In the genomic region with DNA sequence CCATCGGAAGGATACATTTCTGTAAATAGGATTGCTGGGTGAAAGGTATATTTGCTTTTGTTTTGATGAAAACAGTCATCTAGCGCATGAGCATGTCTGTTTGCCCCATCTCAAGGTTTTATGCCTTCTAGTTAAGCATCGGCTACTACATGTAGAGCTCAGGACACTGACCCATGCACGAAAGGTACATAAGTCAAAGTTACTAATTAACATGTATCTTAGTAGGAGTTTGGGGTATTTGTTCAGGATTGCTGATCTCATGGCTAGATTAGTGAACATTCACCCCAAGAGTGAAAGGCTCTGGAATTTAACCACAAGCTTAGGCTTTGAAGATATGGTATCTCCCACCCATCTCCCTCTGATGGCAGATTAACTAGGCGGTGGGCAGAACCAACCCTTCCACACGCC, we compare ENCODE assay signal across 1 cellular context.
TF ChIP-seq lines count a peak whose summit lies in the region.

No MANE protein-coding gene starts in this region.

TF ChIP-seq in HepG2, 621 proteins besides CTCF, POLR2A, EP300 and RAD21 (continued from another document and continues in another):
- TF ChIP-seq, protein P1, sequence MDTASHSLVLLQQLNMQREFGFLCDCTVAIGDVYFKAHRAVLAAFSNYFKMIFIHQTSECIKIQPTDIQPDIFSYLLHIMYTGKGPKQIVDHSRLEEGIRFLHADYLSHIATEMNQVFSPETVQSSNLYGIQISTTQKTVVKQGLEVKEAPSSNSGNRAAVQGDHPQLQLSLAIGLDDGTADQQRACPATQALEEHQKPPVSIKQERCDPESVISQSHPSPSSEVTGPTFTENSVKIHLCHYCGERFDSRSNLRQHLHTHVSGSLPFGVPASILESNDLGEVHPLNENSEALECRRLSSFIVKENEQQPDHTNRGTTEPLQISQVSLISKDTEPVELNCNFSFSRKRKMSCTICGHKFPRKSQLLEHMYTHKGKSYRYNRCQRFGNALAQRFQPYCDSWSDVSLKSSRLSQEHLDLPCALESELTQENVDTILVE (CRISPR knock-in tag; IDR thresholded peaks at IDR 0.05): peak; percentile 41; the same call in 1 of the 2 replicates
- TF ChIP-seq ZNF556 (CRISPR knock-in tag; IDR thresholded peaks at IDR 0.05; ENCODE audit: borderline replicate concordance): no peak
- TF ChIP-seq, protein P2, sequence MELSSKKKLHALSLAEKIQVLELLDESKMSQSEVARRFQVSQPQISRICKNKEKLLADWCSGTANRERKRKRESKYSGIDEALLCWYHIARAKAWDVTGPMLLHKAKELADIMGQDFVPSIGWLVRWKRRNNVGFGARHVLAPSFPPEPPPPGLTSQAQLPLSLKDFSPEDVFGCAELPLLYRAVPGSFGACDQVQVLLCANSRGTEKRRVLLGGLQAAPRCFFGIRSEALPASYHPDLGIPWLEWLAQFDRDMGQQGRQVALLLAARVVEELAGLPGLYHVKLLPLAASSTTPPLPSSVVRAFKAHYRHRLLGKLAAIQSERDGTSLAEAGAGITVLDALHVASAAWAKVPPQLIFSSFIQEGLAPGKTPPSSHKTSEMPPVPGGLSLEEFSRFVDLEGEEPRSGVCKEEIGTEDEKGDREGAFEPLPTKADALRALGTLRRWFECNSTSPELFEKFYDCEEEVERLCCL (CRISPR knock-in tag; IDR thresholded peaks at IDR 0.05; ENCODE audit: borderline replicate concordance): no peak
- TF ChIP-seq EEA1 (CRISPR knock-in tag; IDR thresholded peaks at IDR 0.05; ENCODE audit: borderline replicate concordance): no peak
- TF ChIP-seq KLF9 (CRISPR knock-in tag; IDR thresholded peaks at IDR 0.05; ENCODE audit: low read depth): no peak
- TF ChIP-seq, protein P3, sequence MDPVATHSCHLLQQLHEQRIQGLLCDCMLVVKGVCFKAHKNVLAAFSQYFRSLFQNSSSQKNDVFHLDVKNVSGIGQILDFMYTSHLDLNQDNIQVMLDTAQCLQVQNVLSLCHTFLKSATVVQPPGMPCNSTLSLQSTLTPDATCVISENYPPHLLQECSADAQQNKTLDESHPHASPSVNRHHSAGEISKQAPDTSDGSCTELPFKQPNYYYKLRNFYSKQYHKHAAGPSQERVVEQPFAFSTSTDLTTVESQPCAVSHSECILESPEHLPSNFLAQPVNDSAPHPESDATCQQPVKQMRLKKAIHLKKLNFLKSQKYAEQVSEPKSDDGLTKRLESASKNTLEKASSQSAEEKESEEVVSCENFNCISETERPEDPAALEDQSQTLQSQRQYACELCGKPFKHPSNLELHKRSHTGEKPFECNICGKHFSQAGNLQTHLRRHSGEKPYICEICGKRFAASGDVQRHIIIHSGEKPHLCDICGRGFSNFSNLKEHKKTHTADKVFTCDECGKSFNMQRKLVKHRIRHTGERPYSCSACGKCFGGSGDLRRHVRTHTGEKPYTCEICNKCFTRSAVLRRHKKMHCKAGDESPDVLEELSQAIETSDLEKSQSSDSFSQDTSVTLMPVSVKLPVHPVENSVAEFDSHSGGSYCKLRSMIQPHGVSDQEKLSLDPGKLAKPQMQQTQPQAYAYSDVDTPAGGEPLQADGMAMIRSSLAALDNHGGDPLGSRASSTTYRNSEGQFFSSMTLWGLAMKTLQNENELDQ (CRISPR knock-in tag; IDR thresholded peaks at IDR 0.05; ENCODE audit: borderline replicate concordance): no peak
- TF ChIP-seq RXRB (CRISPR knock-in tag; IDR thresholded peaks at IDR 0.05; ENCODE audit: borderline replicate concordance): peak; percentile 93
- TF ChIP-seq, protein P4, sequence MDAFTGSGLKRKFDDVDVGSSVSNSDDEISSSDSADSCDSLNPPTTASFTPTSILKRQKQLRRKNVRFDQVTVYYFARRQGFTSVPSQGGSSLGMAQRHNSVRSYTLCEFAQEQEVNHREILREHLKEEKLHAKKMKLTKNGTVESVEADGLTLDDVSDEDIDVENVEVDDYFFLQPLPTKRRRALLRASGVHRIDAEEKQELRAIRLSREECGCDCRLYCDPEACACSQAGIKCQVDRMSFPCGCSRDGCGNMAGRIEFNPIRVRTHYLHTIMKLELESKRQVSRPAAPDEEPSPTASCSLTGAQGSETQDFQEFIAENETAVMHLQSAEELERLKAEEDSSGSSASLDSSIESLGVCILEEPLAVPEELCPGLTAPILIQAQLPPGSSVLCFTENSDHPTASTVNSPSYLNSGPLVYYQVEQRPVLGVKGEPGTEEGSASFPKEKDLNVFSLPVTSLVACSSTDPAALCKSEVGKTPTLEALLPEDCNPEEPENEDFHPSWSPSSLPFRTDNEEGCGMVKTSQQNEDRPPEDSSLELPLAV (CRISPR knock-in tag; conservative IDR thresholded peaks at IDR 0.05; ENCODE audit: low read depth): no peak
- TF ChIP-seq, protein P5, sequence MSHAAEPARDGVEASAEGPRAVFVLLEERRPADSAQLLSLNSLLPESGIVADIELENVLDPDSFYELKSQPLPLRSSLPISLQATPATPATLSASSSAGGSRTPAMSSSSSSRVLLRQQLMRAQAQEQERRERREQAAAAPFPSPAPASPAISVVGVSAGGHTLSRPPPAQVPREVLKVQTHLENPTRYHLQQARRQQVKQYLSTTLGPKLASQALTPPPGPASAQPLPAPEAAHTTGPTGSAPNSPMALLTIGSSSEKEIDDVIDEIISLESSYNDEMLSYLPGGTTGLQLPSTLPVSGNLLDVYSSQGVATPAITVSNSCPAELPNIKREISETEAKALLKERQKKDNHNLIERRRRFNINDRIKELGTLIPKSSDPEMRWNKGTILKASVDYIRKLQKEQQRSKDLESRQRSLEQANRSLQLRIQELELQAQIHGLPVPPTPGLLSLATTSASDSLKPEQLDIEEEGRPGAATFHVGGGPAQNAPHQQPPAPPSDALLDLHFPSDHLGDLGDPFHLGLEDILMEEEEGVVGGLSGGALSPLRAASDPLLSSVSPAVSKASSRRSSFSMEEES (CRISPR knock-in tag; IDR thresholded peaks at IDR 0.05): no peak
- no peak for TF ChIP-seq KDM4B (CRISPR knock-in tag; IDR thresholded peaks at IDR 0.05)
- TF ChIP-seq ZNF598 (CRISPR knock-in tag; IDR thresholded peaks at IDR 0.05; ENCODE audit: borderline replicate concordance): no peak
- no peak for TF ChIP-seq NFKB2 (CRISPR knock-in tag; IDR thresholded peaks at IDR 0.05; ENCODE audit: borderline replicate concordance)
- no peak for TF ChIP-seq ARHGAP35 (CRISPR knock-in tag; IDR thresholded peaks at IDR 0.05; ENCODE audit: borderline replicate concordance)
- TF ChIP-seq TGIF2 (CRISPR knock-in tag; IDR thresholded peaks at IDR 0.05): no peak
- TF ChIP-seq FOSL2 (CRISPR knock-in tag; IDR thresholded peaks at IDR 0.05): no peak; the same call in 1 of the 2 replicates
- TF ChIP-seq, protein P6, sequence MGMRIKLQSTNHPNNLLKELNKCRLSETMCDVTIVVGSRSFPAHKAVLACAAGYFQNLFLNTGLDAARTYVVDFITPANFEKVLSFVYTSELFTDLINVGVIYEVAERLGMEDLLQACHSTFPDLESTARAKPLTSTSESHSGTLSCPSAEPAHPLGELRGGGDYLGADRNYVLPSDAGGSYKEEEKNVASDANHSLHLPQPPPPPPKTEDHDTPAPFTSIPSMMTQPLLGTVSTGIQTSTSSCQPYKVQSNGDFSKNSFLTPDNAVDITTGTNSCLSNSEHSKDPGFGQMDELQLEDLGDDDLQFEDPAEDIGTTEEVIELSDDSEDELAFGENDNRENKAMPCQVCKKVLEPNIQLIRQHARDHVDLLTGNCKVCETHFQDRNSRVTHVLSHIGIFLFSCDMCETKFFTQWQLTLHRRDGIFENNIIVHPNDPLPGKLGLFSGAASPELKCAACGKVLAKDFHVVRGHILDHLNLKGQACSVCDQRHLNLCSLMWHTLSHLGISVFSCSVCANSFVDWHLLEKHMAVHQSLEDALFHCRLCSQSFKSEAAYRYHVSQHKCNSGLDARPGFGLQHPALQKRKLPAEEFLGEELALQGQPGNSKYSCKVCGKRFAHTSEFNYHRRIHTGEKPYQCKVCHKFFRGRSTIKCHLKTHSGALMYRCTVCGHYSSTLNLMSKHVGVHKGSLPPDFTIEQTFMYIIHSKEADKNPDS (CRISPR knock-in tag; IDR thresholded peaks at IDR 0.05): no peak
- TF ChIP-seq HES4 (CRISPR knock-in tag; IDR thresholded peaks at IDR 0.05; ENCODE audit: borderline replicate concordance): no peak
- TF ChIP-seq PAX8 (CRISPR knock-in tag; IDR thresholded peaks at IDR 0.05; ENCODE audit: borderline replicate concordance): no peak
- TF ChIP-seq FOXO1 (CRISPR knock-in tag; IDR thresholded peaks at IDR 0.05): no peak; the same call in 1 of the 2 replicates
- TF ChIP-seq TOPORS (CRISPR knock-in tag; IDR thresholded peaks at IDR 0.05): no peak
- TF ChIP-seq GTF3A (CRISPR knock-in tag; conservative IDR thresholded peaks at IDR 0.05): no peak
- peak; percentile 43; the same call in 1 of the 2 replicates for TF ChIP-seq ATF1 (CRISPR knock-in tag; IDR thresholded peaks at IDR 0.05)
- no peak for TF ChIP-seq TCF12 (IDR thresholded peaks at IDR 0.05)
- no peak for TF ChIP-seq TCF12 (CRISPR knock-in tag; IDR thresholded peaks at IDR 0.05)
- TF ChIP-seq ZFP36L1 (CRISPR knock-in tag; IDR thresholded peaks at IDR 0.05): no peak
- TF ChIP-seq ZNF557 (CRISPR knock-in tag; IDR thresholded peaks at IDR 0.05): no peak
- no peak for TF ChIP-seq SMAD9 (CRISPR knock-in tag; IDR thresholded peaks at IDR 0.05)
- no peak for TF ChIP-seq ZNF441 (CRISPR knock-in tag; IDR thresholded peaks at IDR 0.05; ENCODE audit: borderline replicate concordance)
- no peak for TF ChIP-seq ZEB1 (IDR thresholded peaks at IDR 0.05; ENCODE audit: insufficient replicate concordance, low read depth)
- TF ChIP-seq IRX3 (CRISPR knock-in tag; IDR thresholded peaks at IDR 0.05; ENCODE audit: borderline replicate concordance, low read depth): no peak
- TF ChIP-seq ZNF317 (CRISPR knock-in tag; IDR thresholded peaks at IDR 0.05): no peak
- no peak for TF ChIP-seq ZNF292 (CRISPR knock-in tag; IDR thresholded peaks at IDR 0.05; ENCODE audit: borderline replicate concordance, low read depth)
- no peak for TF ChIP-seq FOXP1 (IDR thresholded peaks at IDR 0.05)
- TF ChIP-seq FOXP1 (CRISPR knock-in tag; IDR thresholded peaks at IDR 0.05): peak; percentile 61
- no peak for TF ChIP-seq GLI4 (CRISPR knock-in tag; IDR thresholded peaks at IDR 0.05; ENCODE audit: borderline replicate concordance)
- TF ChIP-seq ZNF510 (CRISPR knock-in tag; IDR thresholded peaks at IDR 0.05; ENCODE audit: low read depth): no peak
- TF ChIP-seq, protein P7, sequence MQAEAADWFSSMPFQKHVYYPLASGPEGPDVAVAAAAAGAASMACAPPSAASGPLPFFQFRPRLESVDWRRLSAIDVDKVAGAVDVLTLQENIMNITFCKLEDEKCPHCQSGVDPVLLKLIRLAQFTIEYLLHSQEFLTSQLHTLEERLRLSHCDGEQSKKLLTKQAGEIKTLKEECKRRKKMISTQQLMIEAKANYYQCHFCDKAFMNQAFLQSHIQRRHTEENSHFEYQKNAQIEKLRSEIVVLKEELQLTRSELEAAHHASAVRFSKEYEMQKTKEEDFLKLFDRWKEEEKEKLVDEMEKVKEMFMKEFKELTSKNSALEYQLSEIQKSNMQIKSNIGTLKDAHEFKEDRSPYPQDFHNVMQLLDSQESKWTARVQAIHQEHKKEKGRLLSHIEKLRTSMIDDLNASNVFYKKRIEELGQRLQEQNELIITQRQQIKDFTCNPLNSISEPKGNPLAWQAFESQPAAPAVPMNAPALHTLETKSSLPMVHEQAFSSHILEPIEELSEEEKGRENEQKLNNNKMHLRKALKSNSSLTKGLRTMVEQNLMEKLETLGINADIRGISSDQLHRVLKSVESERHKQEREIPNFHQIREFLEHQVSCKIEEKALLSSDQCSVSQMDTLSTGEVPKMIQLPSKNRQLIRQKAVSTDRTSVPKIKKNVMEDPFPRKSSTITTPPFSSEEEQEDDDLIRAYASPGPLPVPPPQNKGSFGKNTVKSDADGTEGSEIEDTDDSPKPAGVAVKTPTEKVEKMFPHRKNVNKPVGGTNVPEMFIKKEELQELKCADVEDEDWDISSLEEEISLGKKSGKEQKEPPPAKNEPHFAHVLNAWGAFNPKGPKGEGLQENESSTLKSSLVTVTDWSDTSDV (CRISPR knock-in tag; IDR thresholded peaks at IDR 0.05): no peak
- TF ChIP-seq SIN3B (IDR thresholded peaks at IDR 0.05; ENCODE audit: low read length): no peak
- TF ChIP-seq ZSCAN21 (CRISPR knock-in tag; IDR thresholded peaks at IDR 0.05; ENCODE audit: borderline replicate concordance): no peak
- TF ChIP-seq ZNF607 (CRISPR knock-in tag; IDR thresholded peaks at IDR 0.05; ENCODE audit: borderline replicate concordance): no peak
- no peak for TF ChIP-seq PLRG1 (conservative IDR thresholded peaks at IDR 0.05)
- 0 out of 2 replicates have a peak, but pooled peaks have one; percentile 25 for TF ChIP-seq DMAP1 (CRISPR knock-in tag; IDR thresholded peaks at IDR 0.05)
- TF ChIP-seq, protein P8, sequence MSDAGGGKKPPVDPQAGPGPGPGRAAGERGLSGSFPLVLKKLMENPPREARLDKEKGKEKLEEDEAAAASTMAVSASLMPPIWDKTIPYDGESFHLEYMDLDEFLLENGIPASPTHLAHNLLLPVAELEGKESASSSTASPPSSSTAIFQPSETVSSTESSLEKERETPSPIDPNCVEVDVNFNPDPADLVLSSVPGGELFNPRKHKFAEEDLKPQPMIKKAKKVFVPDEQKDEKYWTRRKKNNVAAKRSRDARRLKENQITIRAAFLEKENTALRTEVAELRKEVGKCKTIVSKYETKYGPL (CRISPR knock-in tag; IDR thresholded peaks at IDR 0.05): no peak
- TF ChIP-seq, protein P9, sequence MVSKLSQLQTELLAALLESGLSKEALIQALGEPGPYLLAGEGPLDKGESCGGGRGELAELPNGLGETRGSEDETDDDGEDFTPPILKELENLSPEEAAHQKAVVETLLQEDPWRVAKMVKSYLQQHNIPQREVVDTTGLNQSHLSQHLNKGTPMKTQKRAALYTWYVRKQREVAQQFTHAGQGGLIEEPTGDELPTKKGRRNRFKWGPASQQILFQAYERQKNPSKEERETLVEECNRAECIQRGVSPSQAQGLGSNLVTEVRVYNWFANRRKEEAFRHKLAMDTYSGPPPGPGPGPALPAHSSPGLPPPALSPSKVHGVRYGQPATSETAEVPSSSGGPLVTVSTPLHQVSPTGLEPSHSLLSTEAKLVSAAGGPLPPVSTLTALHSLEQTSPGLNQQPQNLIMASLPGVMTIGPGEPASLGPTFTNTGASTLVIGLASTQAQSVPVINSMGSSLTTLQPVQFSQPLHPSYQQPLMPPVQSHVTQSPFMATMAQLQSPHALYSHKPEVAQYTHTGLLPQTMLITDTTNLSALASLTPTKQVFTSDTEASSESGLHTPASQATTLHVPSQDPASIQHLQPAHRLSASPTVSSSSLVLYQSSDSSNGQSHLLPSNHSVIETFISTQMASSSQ (IDR thresholded peaks at IDR 0.05; ENCODE audit: low read depth): peak; percentile 88
- TF ChIP-seq, protein P9 (CRISPR knock-in tag; IDR thresholded peaks at IDR 0.05; ENCODE audit: borderline replicate concordance): peak; percentile 85; the same call in 1 of the 2 replicates
- TF ChIP-seq PRPF4 (IDR thresholded peaks at IDR 0.05; ENCODE audit: low read depth, low read length, poor library complexity, severe bottlenecking): no peak
